ENCODE assay signal across 15 cellular contexts in genomic region chr2:84492571-84492970, GRCh38. TPM values are rescaled to one million over a fixed set of nuclear protein-coding genes. Genes with fewer than 3 reads are reported as not detected.
DNase-seq lines count a peak whose midpoint lies in the region; ATAC-seq and TF ChIP-seq lines count a peak whose summit lies in the region.
"Had no signal": no experiment of that assay in that cellular context is flagged by ENCODE, and none has a peak within 500 bp of the region (broad histone marks: within the 10 kb centered on the region; RNA-seq: fewer than 3 reads in every experiment).

No MANE protein-coding gene starts in this region.

- 0 out of 2 replicates have a peak, but pooled peaks cover 2% of the 10 kb centered on the region for H3K27me3 Mint-ChIP-seq in HFFc6 (ENCODE audit: insufficient read depth)
- H3K27me3 Mint-ChIP-seq in activated CD8-positive, alpha-beta T cell treated with anti-CD3 and anti-CD28 coated beads, Interleukin-2, amount 10 ng/mL, durations not matched to agents 7 days and 5 days (ENCODE audit: low read depth), result no peaks in the 10 kb centered on the region
- H3K27me3 Mint-ChIP-seq: stimulated activated memory B cell treated with anti-CD40 and anti-IgM and Interleukin-4, amounts not matched to agents 10 μg/mL and 1 μg/mL and 100 μg/mL, for 72 hours had no signal

- no peaks in the 10 kb centered on the region for H3K27me3 ChIP-seq in RWPE2 (ENCODE audit: insufficient read depth, poor library complexity, severe bottlenecking)

- ATAC-seq in RWPE2 (ENCODE audit: low read depth), result no peak
- no peak for ATAC-seq in activated CD8-positive, alpha-beta T cell treated with anti-CD3 and anti-CD28 coated beads, Interleukin-2, amount 10 ng/mL, durations not matched to agents 7 days and 5 days
- ATAC-seq: heart left ventricle; right cardiac atrium; stimulated activated memory B cell treated with anti-CD40 and anti-IgM and Interleukin-4, amounts not matched to agents 10 μg/mL and 1 μg/mL and 100 μg/mL, for 72 hours had no signal

- no peak overlapping the region for H3K27ac ChIP-seq in RWPE2 (ENCODE audit: poor library complexity, severe bottlenecking)
- H3K27ac ChIP-seq: heart left ventricle had no signal

- H3K4me1 Mint-ChIP-seq in HFFc6 (ENCODE audit: low read depth), result peaks cover 50% of the 10 kb centered on the region
- H3K4me1 Mint-ChIP-seq in activated CD8-positive, alpha-beta T cell treated with anti-CD3 and anti-CD28 coated beads, Interleukin-2, amount 10 ng/mL, durations not matched to agents 7 days and 5 days (ENCODE audit: low read depth), result peaks cover 6% of the 10 kb centered on the region
- H3K4me1 Mint-ChIP-seq: stimulated activated memory B cell treated with anti-CD40 and anti-IgM and Interleukin-4, amounts not matched to agents 10 μg/mL and 1 μg/mL and 100 μg/mL, for 72 hours had no signal

- H3K4me1 ChIP-seq in RWPE2 (ENCODE audit: insufficient read depth, poor library complexity, severe bottlenecking), result peaks cover 9% of the 10 kb centered on the region

- TF ChIP-seq CTCF in HFFc6 (IDR thresholded peaks at IDR 0.05) (peak; percentile 56), RWPE2 (IDR thresholded peaks at IDR 0.05; ENCODE audit: poor library complexity, severe bottlenecking) (peak; percentile 26), fibroblast of villous mesenchyme (IDR thresholded peaks at IDR 0.05; ENCODE audit: insufficient read depth, low read depth, low read length) (peak; percentile 4)

- H3K36me3 ChIP-seq in RWPE2 (ENCODE audit: low read depth), result no peaks in the 10 kb centered on the region
- H3K36me3 ChIP-seq: heart left ventricle had no signal

- H3K36me3 Mint-ChIP-seq in HFFc6 (ENCODE audit: low read depth), result no peaks in the 10 kb centered on the region
- H3K36me3 Mint-ChIP-seq in activated CD8-positive, alpha-beta T cell treated with anti-CD3 and anti-CD28 coated beads, Interleukin-2, amount 10 ng/mL, durations not matched to agents 7 days and 5 days (ENCODE audit: low read depth), result no peaks in the 10 kb centered on the region
- H3K36me3 Mint-ChIP-seq: activated naive CD4-positive, alpha-beta T cell treated with anti-CD3 and anti-CD28 coated beads, Interleukin-2, amount 10 ng/mL, durations not matched to agents 7 days and 5 days; stimulated activated memory B cell treated with anti-CD40 and anti-IgM and Interleukin-4, amounts not matched to agents 10 μg/mL and 1 μg/mL and 100 μg/mL, for 72 hours had no signal

- peak overlapping the region; percentile 9; the same call in 1 of the 2 replicates for H3K27ac Mint-ChIP-seq in HFFc6
- no peak overlapping the region for H3K27ac Mint-ChIP-seq in activated CD8-positive, alpha-beta T cell treated with anti-CD3 and anti-CD28 coated beads, Interleukin-2, amount 10 ng/mL, durations not matched to agents 7 days and 5 days
- H3K27ac Mint-ChIP-seq: activated naive CD4-positive, alpha-beta T cell treated with anti-CD3 and anti-CD28 coated beads, Interleukin-2, amount 10 ng/mL, durations not matched to agents 7 days and 5 days; stimulated activated memory B cell treated with anti-CD40 and anti-IgM and Interleukin-4, amounts not matched to agents 10 μg/mL and 1 μg/mL and 100 μg/mL, for 72 hours had no signal

- H3K9me3 Mint-ChIP-seq in HFFc6, result no peaks in the 10 kb centered on the region
- no peaks in the 10 kb centered on the region for H3K9me3 Mint-ChIP-seq in activated CD8-positive, alpha-beta T cell treated with anti-CD3 and anti-CD28 coated beads, Interleukin-2, amount 10 ng/mL, durations not matched to agents 7 days and 5 days (ENCODE audit: insufficient read depth)
- H3K9me3 Mint-ChIP-seq: activated naive CD4-positive, alpha-beta T cell treated with anti-CD3 and anti-CD28 coated beads, Interleukin-2, amount 10 ng/mL, durations not matched to agents 7 days and 5 days; stimulated activated memory B cell treated with anti-CD40 and anti-IgM and Interleukin-4, amounts not matched to agents 10 μg/mL and 1 μg/mL and 100 μg/mL, for 72 hours had no signal

- H3K4me3 ChIP-seq in RWPE2 (ENCODE audit: severe bottlenecking) (no peak overlapping the region), fibroblast of villous mesenchyme (ENCODE audit: low read depth, low read length) (no peak overlapping the region)
- H3K4me3 ChIP-seq: heart left ventricle had no signal

- H3K9me3 ChIP-seq in RWPE2 (ENCODE audit: severe bottlenecking), result no peaks in the 10 kb centered on the region
- H3K9me3 ChIP-seq: heart left ventricle had no signal

- POLR2A ChIA-PET in activated CD8-positive, alpha-beta T cell treated with anti-CD3 and anti-CD28 coated beads, Interleukin-2, amount 10 ng/mL, durations not matched to agents 7 days and 5 days (lab: Charles Lee), result no interaction called here

- peak; percentile 40 for DNase-seq in AG08395 (ENCODE audit: low spot score)
- peak; percentile 25 for DNase-seq in HFFc6
- no peak for DNase-seq in RWPE2 (ENCODE audit: low spot score)
- no peak for DNase-seq in fibroblast of villous mesenchyme (ENCODE audit: low read depth)
- DNase-seq in activated T-cell treated with anti-CD3 and anti-CD28 coated beads, Interleukin-2, amount 50 U/mL, for 1 hour, result no peak
- DNase-seq in activated gamma-delta T cell treated with Interleukin-2 at 50 U/mL for 16 hours, result no peak
- no peak for DNase-seq in mucosa of gallbladder (ENCODE audit: low spot score)
- no peak for DNase-seq in activated CD8-positive, alpha-beta T cell treated with anti-CD3 and anti-CD28 coated beads, Interleukin-2, amount 10 ng/mL, durations not matched to agents 7 days and 5 days
- DNase-seq: activated naive CD4-positive, alpha-beta T cell treated with anti-CD3 and anti-CD28 coated beads, Interleukin-2, amount 10 ng/mL, durations not matched to agents 7 days and 5 days; heart left ventricle; NCI-H2107; NK-92 treated with Interleukin-12 subunit alpha and Interleukin-12 subunit beta, amount 100 ng/mL, for 24 hours; right cardiac atrium; stimulated activated CD4-positive, alpha-beta T cell treated with anti-CD3 and anti-CD28 coated beads, Interleukin-4, amount 100 ng/mL, for 24 hours had no signal

- CTCF ChIA-PET in activated CD8-positive, alpha-beta T cell treated with anti-CD3 and anti-CD28 coated beads, Interleukin-2, amount 10 ng/mL, durations not matched to agents 7 days and 5 days (lab: Charles Lee), result interaction anchor here (0.9 to 3.9 kb wide), 5 partner anchors 10 to 433 kb away, joined by 3 to 18 read pairs (median 7); no protein-coding TSS in a partner anchor

- no peak overlapping the region for H3K4me3 Mint-ChIP-seq in HFFc6
- no peak overlapping the region for H3K4me3 Mint-ChIP-seq in activated CD8-positive, alpha-beta T cell treated with anti-CD3 and anti-CD28 coated beads, Interleukin-2, amount 10 ng/mL, durations not matched to agents 7 days and 5 days
- H3K4me3 Mint-ChIP-seq: activated naive CD4-positive, alpha-beta T cell treated with anti-CD3 and anti-CD28 coated beads, Interleukin-2, amount 10 ng/mL, durations not matched to agents 7 days and 5 days; stimulated activated memory B cell treated with anti-CD40 and anti-IgM and Interleukin-4, amounts not matched to agents 10 μg/mL and 1 μg/mL and 100 μg/mL, for 72 hours had no signal

RNA-seq across cellular contexts. Expression of gene DNAH6, which starts 23.7 kb away (rescaled TPM):
- total RNA-seq in HFFc6 (2021; fragmentation: NEBNext Ultra II Directional; extraction: Animal tissue kit (Norgen Biotek cat#: 25700)), result under 1 TPM in 5 of 6 experiments, not detected in 1; 0.05 to 0.46 (median 0.05) TPM
- total RNA-seq in fibroblast of villous mesenchyme (under 0.01 TPM in 2 replicates), mucosa of gallbladder (0.46 TPM)
- total RNA-seq in activated CD8-positive, alpha-beta T cell treated with anti-CD3 and anti-CD28 coated beads, Interleukin-2, amount 10 ng/mL, durations not matched to agents 7 days and 5 days, result under 1 TPM; 0.68 to 0.89 TPM

RNA-seq across cellular contexts. Expression of gene SUCLG1, which starts 33.5 kb away (rescaled TPM):
- total RNA-seq in HFFc6 (2021; fragmentation: NEBNext Ultra II Directional; extraction: Animal tissue kit (Norgen Biotek cat#: 25700)), result 10 to 100 TPM; 72.5 to 84.9 (median 79.2) TPM
- total RNA-seq in fibroblast of villous mesenchyme (47.0 and 66.1 TPM in 2 replicates), mucosa of gallbladder (83.3 TPM)
- 10 to 100 TPM; 76.4 to 81.8 TPM for total RNA-seq in activated CD8-positive, alpha-beta T cell treated with anti-CD3 and anti-CD28 coated beads, Interleukin-2, amount 10 ng/mL, durations not matched to agents 7 days and 5 days

Comparison
In these comparisons a context has a peak if more than half of its experiments do, and no peak if none do; other contexts are left out.
1. DNase-seq: peak in AG08395 (single experiment) and HFFc6 (single experiment); none in RWPE2 (single experiment), fibroblast of villous mesenchyme (single experiment), activated T-cell treated with anti-CD3 and anti-CD28 coated beads, Interleukin-2, amount 50 U/mL, for 1 hour (single experiment), activated gamma-delta T cell treated with Interleukin-2 at 50 U/mL for 16 hours (single experiment), mucosa of gallbladder (single experiment) and activated CD8-positive, alpha-beta T cell treated with anti-CD3 and anti-CD28 coated beads, Interleukin-2, amount 10 ng/mL, durations not matched to agents 7 days and 5 days (single experiment).
2. CTCF ChIP-seq: peak in every context shown above with its lines; median percentile 56 in HFFc6; 26 in RWPE2; 4 in fibroblast of villous mesenchyme.